In genomic region chr15:41661078-41661528, GRCh38 we compare ENCODE assay signal across 8 cellular contexts. TPM values are rescaled to one million over a fixed set of nuclear protein-coding genes. Genes with fewer than 3 reads are reported as not detected.
DNase-seq lines count a peak whose midpoint lies in the region; ATAC-seq, FAIRE-seq and TF ChIP-seq lines count a peak whose summit lies in the region.

No MANE protein-coding gene starts in this region.

- H3K4me2 ChIP-seq in HCT116 (ENCODE audit: low read length): peak overlapping the region; percentile 83
- H3K4me2 ChIP-seq in keratinocyte (ENCODE audit: control insufficient read depth, extremely low read depth, insufficient read depth, low read depth, low read length): peak overlapping the region; percentile 94

- H3K36me3 ChIP-seq in BJ (ENCODE audit: control insufficient read depth, insufficient read depth, low read length) (no peaks in the 10 kb centered on the region), HCT116 (ENCODE audit: control insufficient read depth in 1 of 2, insufficient read depth in 2 of 2, low read length in 2 of 2) (no peaks in the 10 kb centered on the region), keratinocyte (ENCODE audit: control insufficient read depth in 2 of 2, extremely low read depth in 1 of 2, insufficient read depth in 2 of 2, low read length in 2 of 2) (no peaks in the 10 kb centered on the region), tibial artery (no peaks in the 10 kb centered on the region)

- TF ChIP-seq CTCF in BJ (IDR thresholded peaks at IDR 0.05; ENCODE audit: insufficient read depth, low read depth, low read length) (no peak), HCT116 (IDR thresholded peaks at IDR 0.05 in 2 of 3, conservative IDR thresholded peaks at IDR 0.05 in 1 of 3; ENCODE audit: borderline replicate concordance in 1 of 3, insufficient read depth in 1 of 3, low read depth in 2 of 3, low read length in 2 of 3) (no peak), keratinocyte (optimal IDR thresholded peaks at IDR 0.05 in 1 of 3, IDR thresholded peaks at IDR 0.05 in 1 of 3, conservative IDR thresholded peaks at IDR 0.05 in 1 of 3; ENCODE audit: extremely low read depth in 1 of 3, insufficient read depth in 2 of 3, low read length in 3 of 3) (no peak), tibial artery (IDR thresholded peaks at IDR 0.05) (no peak)

- H3K4me3 ChIP-seq in BJ (ENCODE audit: low read depth, low read length) (peak overlapping the region; percentile 55), HCT116 (replicated peaks in 1 of 2; ENCODE audit: low read depth in 1 of 2, low read length in 2 of 2) (peak overlapping the region; percentile 52 to 57), keratinocyte (ENCODE audit: control insufficient read depth in 2 of 3, extremely low read depth in 1 of 3, insufficient read depth in 2 of 3, low read depth in 1 of 3, low read length in 3 of 3) (peak overlapping the region; percentile 46 to 78 (median 64)), tibial artery (peak overlapping the region; percentile 53 to 62)

- dilution Hi-C loops in keratinocyte (cut with MboI; ENCODE audit: extremely low pct_ligation_motif_present, low sequenced_read_pairs): no loop called here

- no peaks in the 10 kb centered on the region for H3K9me2 ChIP-seq in HCT116 (ENCODE audit: insufficient read depth)

- FAIRE-seq in keratinocyte (lab: Jason Lieb, UNC): no peak

- no peak for TF ChIP-seq POLR2A in HCT116 (IDR thresholded peaks at IDR 0.05; ENCODE audit: borderline replicate concordance, extremely low read depth, insufficient read depth, insufficient read length)

- BruUV-seq in HCT116 (replicated peaks; lab: Mats Ljungman, UMichigan): no TSS peak

- H3K9me3 Mint-ChIP-seq in activated T-helper 17 cell treated with anti-CD3 and anti-CD28 coated beads, Interleukin-2, amount 50 U/mL, for 72 hours: peaks cover 8% of the 10 kb centered on the region

- H3K4me3 Mint-ChIP-seq in activated T-helper 17 cell treated with anti-CD3 and anti-CD28 coated beads, Interleukin-2, amount 50 U/mL, for 72 hours: peak overlapping the region; percentile 99

- H3K27ac Mint-ChIP-seq in activated T-helper 17 cell treated with anti-CD3 and anti-CD28 coated beads, Interleukin-2, amount 50 U/mL, for 72 hours: peak overlapping the region; percentile 97

- POLR2A ChIA-PET in BJ (lab: Charles Lee): interaction anchor here (0.6 kb wide), 1 partner anchor 1096 kb away, joined by 4 read pairs; the partner anchor contains the start of gene CCDC32
- POLR2A ChIA-PET in HCT116 (lab: Charles Lee): interaction anchor here (1.6 kb wide), 1 partner anchor 15 kb away, joined by 3 read pairs; no protein-coding TSS in a partner anchor

- H3K27me3 Mint-ChIP-seq in activated T-helper 17 cell treated with anti-CD3 and anti-CD28 coated beads, Interleukin-2, amount 50 U/mL, for 72 hours: no peaks in the 10 kb centered on the region

- intact Hi-C loops in HCT116 (cut with micrococcal nuclease): no loop called here
- intact Hi-C loops in tibial artery (cut with DNase I; ENCODE audit: low total_unique reads): loop anchor here (5.0 to 10.0 kb wide), 2 partner anchors 39 to 856 kb away; partner anchors contain the start of genes DNAJC17 and ZFYVE19

- CTCF ChIA-PET in BJ (lab: Yijun Ruan, JAX): interaction anchor here (0.6 to 1.0 kb wide), 5 partner anchors 12 to 106 kb away, joined by 3 to 4 read pairs (median 3); no protein-coding TSS in a partner anchor
- CTCF ChIA-PET in HCT116 (lab: Charles Lee): no interaction called here

- H4K20me1 ChIP-seq in HCT116 (ENCODE audit: insufficient read depth): no peaks in the 10 kb centered on the region
- H4K20me1 ChIP-seq in keratinocyte (ENCODE audit: control insufficient read depth, extremely low read depth, insufficient read depth, low read length): no peaks in the 10 kb centered on the region

- H3K9me3 ChIP-seq in HCT116 (ENCODE audit: control insufficient read depth in 1 of 2, insufficient read depth in 1 of 2, low read depth in 1 of 2, low read length in 2 of 2) (no peaks in the 10 kb centered on the region), keratinocyte (ENCODE audit: control insufficient read depth, low read depth, low read length) (no peaks in the 10 kb centered on the region), tibial artery (no peaks in the 10 kb centered on the region)

- H3K79me2 ChIP-seq in HCT116 (ENCODE audit: insufficient read depth, low read length) (peaks cover 55% of the 10 kb centered on the region), keratinocyte (ENCODE audit: control insufficient read depth, insufficient read depth, low read length) (peaks cover 34% of the 10 kb centered on the region)

- RAD21 ChIA-PET in HCT116 (lab: Charles Lee; ENCODE audit: low non-redundant PET in 1 of 2, low total read pairs in 2 of 2, uncharacterized antibody in 2 of 2, unreplicated experiment in 2 of 2): interaction anchor here in 1 of 2 experiments (1.5 kb wide), 1 partner anchor 57 kb away, joined by 4 read pairs; no protein-coding TSS in a partner anchor

- peak overlapping the region; percentile 77 for H3K27ac ChIP-seq in HCT116 (ENCODE audit: low read depth, low read length)
- no peak overlapping the region for H3K27ac ChIP-seq in keratinocyte (ENCODE audit: control insufficient read depth, insufficient read depth, low read length)
- peak overlapping the region; percentile 75 to 82 for H3K27ac ChIP-seq in tibial artery

- DNase-seq in BJ (ENCODE audit: low read depth): no peak
- DNase-seq in HCT116 (ENCODE audit: low read depth, low spot score): no peak
- no peak for DNase-seq in keratinocyte (ENCODE audit: low read depth, low spot score)
- no peak for DNase-seq in tibial artery
- no peak for DNase-seq in stimulated activated CD4-positive, alpha-beta T cell treated with anti-CD3 and anti-CD28 coated beads, Interleukin-4, amount 100 ng/mL, for 4 hours
- no peak for DNase-seq in NCI-H1436 (lab: John Stamatoyannopoulos, UW)

- peaks cover 20% of the 10 kb centered on the region for H3K36me3 Mint-ChIP-seq in activated T-helper 17 cell treated with anti-CD3 and anti-CD28 coated beads, Interleukin-2, amount 50 U/mL, for 72 hours (ENCODE audit: low read depth)

- peaks cover 15% of the 10 kb centered on the region for H3K4me1 Mint-ChIP-seq in activated T-helper 17 cell treated with anti-CD3 and anti-CD28 coated beads, Interleukin-2, amount 50 U/mL, for 72 hours

- H3K27me3 ChIP-seq in BJ (ENCODE audit: control insufficient read depth, insufficient read depth, low read length) (no peaks in the 10 kb centered on the region; the same call in 1 of the 2 replicates), HCT116 (ENCODE audit: insufficient read depth, low read length) (no peaks in the 10 kb centered on the region), keratinocyte (ENCODE audit: control insufficient read depth, extremely low read depth, insufficient read depth, low read length) (peaks cover 13% of the 10 kb centered on the region), tibial artery (no peaks in the 10 kb centered on the region)

- peak overlapping the region; percentile 22 for H2AFZ ChIP-seq in HCT116 (ENCODE audit: low read depth, low read length, poor library complexity, severe bottlenecking)
- H2AFZ ChIP-seq in keratinocyte (ENCODE audit: control insufficient read depth, low read length): peak overlapping the region; percentile 80

- no peaks in the 10 kb centered on the region for H3K9me1 ChIP-seq in keratinocyte (ENCODE audit: control insufficient read depth, extremely low read depth, insufficient read depth, low read length)

- no peak for TF ChIP-seq RAD21 in HCT116 (IDR thresholded peaks at IDR 0.05; ENCODE audit: low read depth)

- no peak for ATAC-seq in HCT116
- ATAC-seq in activated T-helper 17 cell treated with anti-CD3 and anti-CD28 coated beads, Interleukin-2, amount 50 U/mL, for 72 hours (replicated peaks): no peak
- no peak for ATAC-seq in HG03520 (IDR thresholded peaks at IDR 0.05; ENCODE audit: unreplicated experiment)

- H3K4me1 ChIP-seq in HCT116 (ENCODE audit: control insufficient read depth in 1 of 2, insufficient read depth in 2 of 2, low read length in 2 of 2) (peaks cover 6 to 27% of the 10 kb centered on the region in 2 experiments), keratinocyte (ENCODE audit: control insufficient read depth, extremely low read depth, insufficient read depth, low read length) (peaks cover 21% of the 10 kb centered on the region), tibial artery (peaks cover 0 to 32% (median 14%) of the 10 kb centered on the region in 4 donors)

- H3K9ac ChIP-seq in HCT116 (ENCODE audit: low read length) (peak overlapping the region; percentile 56), keratinocyte (ENCODE audit: control insufficient read depth, extremely low read depth, insufficient read depth, low read length) (peak overlapping the region; percentile 46)

TF ChIP-seq in HCT116, 20 proteins besides CTCF, POLR2A, EP300 and RAD21:
- TF ChIP-seq EGR1 (IDR thresholded peaks at IDR 0.05; ENCODE audit: low read depth): no peak
- TF ChIP-seq, protein P1, sequence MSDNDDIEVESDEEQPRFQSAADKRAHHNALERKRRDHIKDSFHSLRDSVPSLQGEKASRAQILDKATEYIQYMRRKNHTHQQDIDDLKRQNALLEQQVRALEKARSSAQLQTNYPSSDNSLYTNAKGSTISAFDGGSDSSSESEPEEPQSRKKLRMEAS (IDR thresholded peaks at IDR 0.05): no peak
- no peak for TF ChIP-seq EZH2phosphoT487 (IDR thresholded peaks at IDR 0.05; ENCODE audit: borderline replicate concordance)
- no peak for TF ChIP-seq SIN3A (IDR thresholded peaks at IDR 0.05; ENCODE audit: low read depth)

RNA-seq across cellular contexts. Expression of gene MGA, which starts 0.9 kb away (rescaled TPM):
- polyA plus RNA-seq in BJ (2011; rRNA removed): 4.7 and 8.0 TPM in 2 replicates
- polyA minus RNA-seq in BJ (2011; rRNA and poly(A)+ RNA removed): 23.9 and 26.1 TPM in 2 replicates
- total RNA-seq in HCT116 (2021; ENCODE audit: unreplicated experiment): 28.9 TPM
- 4.5 and 5.1 TPM in 2 replicates for polyA plus RNA-seq in HCT116 (2012)
- 10 to 100 TPM; 36.4 to 36.6 TPM for total RNA-seq in activated T-helper 17 cell treated with anti-CD3 and anti-CD28 coated beads, Interleukin-2, amount 50 U/mL, for 72 hours
- polyA plus RNA-seq in keratinocyte: 4.3 to 6.3 TPM (median 5.4 TPM) in 3 replicates
- polyA plus RNA-seq in keratinocyte (2011; ENCODE audit: low read depth): 31.5 TPM
- 1.5 and 3.5 TPM in 2 replicates for polyA plus RNA-seq in keratinocyte (2011; cell fraction: cytosol; rRNA removed)
- 10.5 and 11.8 TPM in 2 replicates for polyA plus RNA-seq in keratinocyte (2011; cell fraction: nucleus; rRNA removed)
- polyA plus RNA-seq in keratinocyte (2012; ENCODE audit: low replicate concordance): 4.7 and 5.0 TPM in 2 replicates
- polyA minus RNA-seq in keratinocyte: 16.6 to 38.9 TPM (median 24.9 TPM) in 3 replicates
- 8.8 TPM for polyA minus RNA-seq in keratinocyte (2011; cell fraction: cytosol; rRNA and poly(A)+ RNA removed)
- 29.1 and 58.6 TPM in 2 replicates for polyA minus RNA-seq in keratinocyte (2011; cell fraction: nucleus; rRNA and poly(A)+ RNA removed)
